In genomic region chr11:70423523-70424505, GRCh38 we compare ENCODE assay signal across 8 cellular contexts. TPM values are rescaled to one million over a fixed set of nuclear protein-coding genes. Genes with fewer than 3 reads are reported as not detected.
DNase-seq lines count a peak whose midpoint lies in the region; ATAC-seq, FAIRE-seq and TF ChIP-seq lines count a peak whose summit lies in the region.

No MANE protein-coding gene starts in this region.

- no peak overlapping the region for H3K4me3 Mint-ChIP-seq in activated naive CD8-positive, alpha-beta T cell treated with anti-CD3 and anti-CD28 coated beads, Interleukin-2, amount 50 U/mL, for 24 hours
- H3K4me3 Mint-ChIP-seq in neural progenitor cell, result no peak overlapping the region

- H3K4me1 ChIP-seq in IMR-90 (ENCODE audit: control insufficient read depth, insufficient read depth, low read length) (peaks cover 7% of the 10 kb centered on the region; the same call in 1 of the 2 replicates), neural progenitor cell (no peaks in the 10 kb centered on the region)

- H3K9me3 Mint-ChIP-seq in activated naive CD8-positive, alpha-beta T cell treated with anti-CD3 and anti-CD28 coated beads, Interleukin-2, amount 50 U/mL, for 24 hours, result no peaks in the 10 kb centered on the region
- no peaks in the 10 kb centered on the region for H3K9me3 Mint-ChIP-seq in neural progenitor cell

- no peak overlapping the region for H2BK15ac ChIP-seq in IMR-90 (ENCODE audit: low read depth, low read length)

- H3K4me2 ChIP-seq in IMR-90 (ENCODE audit: low read depth, low read length), result no peak overlapping the region
- H3K4me2 ChIP-seq in neural progenitor cell, result no peak overlapping the region

- FAIRE-seq in GM12891 (lab: Jason Lieb, UNC), result peak; percentile 90

- dilution Hi-C loops in IMR-90 (cut with HindIII; ENCODE audit: low sequenced_read_pairs, unreplicated experiment), result no loop called here

- TF ChIP-seq POLR2A in GM12891 (IDR thresholded peaks at IDR 0.05; ENCODE audit: low read depth, low read length) (no peak), IMR-90 (IDR thresholded peaks at IDR 0.05; ENCODE audit: low read depth, low read length) (no peak)

- ATAC-seq in IMR-90 (ENCODE audit: low read depth) (peak; percentile 88), HG02840 (IDR thresholded peaks at IDR 0.05; ENCODE audit: low FRiP score, unreplicated experiment) (no peak), HG02623 (IDR thresholded peaks at IDR 0.05; ENCODE audit: unreplicated experiment) (no peak)
- ATAC-seq in activated naive CD8-positive, alpha-beta T cell treated with anti-CD3 and anti-CD28 coated beads, Interleukin-2, amount 50 U/mL, for 24 hours, result peak; percentile 75

- peaks cover 25% of the 10 kb centered on the region for H3K9me1 ChIP-seq in IMR-90 (ENCODE audit: insufficient read depth, low read length)

- peak overlapping the region; percentile 84 for H3K27ac Mint-ChIP-seq in activated naive CD8-positive, alpha-beta T cell treated with anti-CD3 and anti-CD28 coated beads, Interleukin-2, amount 50 U/mL, for 24 hours
- no peak overlapping the region for H3K27ac Mint-ChIP-seq in neural progenitor cell

- no peak overlapping the region for H3K9ac ChIP-seq in IMR-90 (ENCODE audit: low read depth, low read length)
- H3K9ac ChIP-seq in neural progenitor cell, result no peak overlapping the region

- no TSS peak for BruUV-seq in IMR-90 (replicated peaks; lab: Mats Ljungman, UMichigan)

- H3K4me3 ChIP-seq in IMR-90 (ENCODE audit: insufficient read depth, low read depth, low read length) (no peak overlapping the region), neural progenitor cell (no peak overlapping the region)

- no peaks in the 10 kb centered on the region for H3F3A ChIP-seq in neural progenitor cell (ENCODE audit: low read depth)

- H3K23ac ChIP-seq in IMR-90 (ENCODE audit: low read depth, low read length), result no peak overlapping the region

- H2AK9ac ChIP-seq in IMR-90 (replicated peaks; ENCODE audit: low read depth, low read length, poor library complexity), result no peak overlapping the region

- peak overlapping the region; percentile 16; the same call in 1 of the 2 replicates for H2AK5ac ChIP-seq in IMR-90 (ENCODE audit: low read depth, low read length)

- DNase-seq in GM12891 (ENCODE audit: insufficient read length, low spot score) (peak; percentile 71), IMR-90 (peak; percentile 91), neural progenitor cell (ENCODE audit: low spot score) (peak; percentile 23), NAMALWA (ENCODE audit: low spot score) (no peak), HuH-7.5 (ENCODE audit: low spot score) (no peak)
- DNase-seq in activated naive CD8-positive, alpha-beta T cell treated with anti-CD3 and anti-CD28 coated beads, Interleukin-2, amount 50 U/mL, for 24 hours, result peak; percentile 58

- H4K20me1 ChIP-seq in IMR-90 (ENCODE audit: insufficient read depth, low read length), result peaks cover 71% of the 10 kb centered on the region
- H4K20me1 ChIP-seq in neural progenitor cell (ENCODE audit: low read depth), result peaks cover 2% of the 10 kb centered on the region

- H3K27me3 ChIP-seq in IMR-90 (ENCODE audit: control insufficient read depth, insufficient read depth, low read length), result no peaks in the 10 kb centered on the region
- no peaks in the 10 kb centered on the region for H3K27me3 ChIP-seq in neural progenitor cell

- peaks cover 28% of the 10 kb centered on the region for H3K36me3 Mint-ChIP-seq in activated naive CD8-positive, alpha-beta T cell treated with anti-CD3 and anti-CD28 coated beads, Interleukin-2, amount 50 U/mL, for 24 hours (ENCODE audit: low read depth)
- peaks cover 24% of the 10 kb centered on the region for H3K36me3 Mint-ChIP-seq in neural progenitor cell

- H3K56ac ChIP-seq in IMR-90 (ENCODE audit: extremely low read depth, insufficient read depth, low read length), result no peak overlapping the region

- H3K9me3 ChIP-seq in IMR-90 (ENCODE audit: control insufficient read depth, insufficient read depth, low read length) (no peaks in the 10 kb centered on the region), neural progenitor cell (ENCODE audit: low read depth) (no peaks in the 10 kb centered on the region)

- in situ Hi-C loops in IMR-90 (cut with MboI; ENCODE audit: low sequenced_read_pairs), result no loop called here

- CTCF ChIA-PET in IMR-90 (lab: Yijun Ruan, JAX), result no interaction called here

- POLR2A ChIA-PET in IMR-90 (lab: Charles Lee; ENCODE audit: unreplicated experiment), result interaction anchor here (0.6 kb wide), 1 partner anchor 23 kb away, joined by 3 read pairs; no protein-coding TSS in a partner anchor

- H3K14ac ChIP-seq in IMR-90 (replicated peaks; ENCODE audit: low read depth, low read length), result no peak overlapping the region

- no peak overlapping the region for H4K8ac ChIP-seq in IMR-90 (ENCODE audit: low read depth in 2 of 2, low read length in 2 of 2)

- peaks cover 24 to 73% of the 10 kb centered on the region in 2 experiments for H3K79me1 ChIP-seq in IMR-90 (ENCODE audit: low read depth in 1 of 2, low read length in 2 of 2)

- no peak overlapping the region for H2BK20ac ChIP-seq in IMR-90 (ENCODE audit: low read depth, low read length)

- no peak for TF ChIP-seq CTCF in IMR-90 (conservative IDR thresholded peaks at IDR 0.05; ENCODE audit: low read depth, low read length)
- no peak for TF ChIP-seq CTCF in neural progenitor cell (IDR thresholded peaks at IDR 0.05)

- H3K4me1 Mint-ChIP-seq in activated naive CD8-positive, alpha-beta T cell treated with anti-CD3 and anti-CD28 coated beads, Interleukin-2, amount 50 U/mL, for 24 hours, result peaks cover 9% of the 10 kb centered on the region
- no peaks in the 10 kb centered on the region for H3K4me1 Mint-ChIP-seq in neural progenitor cell

- H4K5ac ChIP-seq in IMR-90 (ENCODE audit: low read depth, low read length), result no peak overlapping the region

- H3K27ac ChIP-seq in IMR-90 (ENCODE audit: insufficient read depth, low read length) (no peak overlapping the region), neural progenitor cell (no peak overlapping the region)

- no peak overlapping the region for H2BK5ac ChIP-seq in IMR-90 (ENCODE audit: low read depth, low read length, poor library complexity, severe bottlenecking)

- intact Hi-C loops in IMR-90 (cut with micrococcal nuclease), result no loop called here

- 65% methylated on average over 15 of the region's 34 CpGs; no CpG with 5 or more reads in 1 of the 2 experiments for WGBS in IMR-90 (ENCODE audit: extremely low coverage in 2 of 2, insufficient read length in 1 of 2), 2 experiments

- peaks cover 76% of the 10 kb centered on the region for H3K36me3 ChIP-seq in IMR-90 (ENCODE audit: control insufficient read depth, insufficient read depth, low read length)
- no peaks in the 10 kb centered on the region for H3K36me3 ChIP-seq in neural progenitor cell

- H2AFZ ChIP-seq in IMR-90 (replicated peaks; ENCODE audit: low read length, poor library complexity), result peak overlapping the region; percentile 27
- no peak overlapping the region for H2AFZ ChIP-seq in neural progenitor cell (replicated peaks)

- no peak overlapping the region for H3K4ac ChIP-seq in IMR-90 (ENCODE audit: low read depth, low read length)

- peaks cover 13% of the 10 kb centered on the region for H3K27me3 Mint-ChIP-seq in activated naive CD8-positive, alpha-beta T cell treated with anti-CD3 and anti-CD28 coated beads, Interleukin-2, amount 50 U/mL, for 24 hours
- peaks cover 4% of the 10 kb centered on the region for H3K27me3 Mint-ChIP-seq in neural progenitor cell (ENCODE audit: insufficient read depth, low read depth)

- no peaks in the 10 kb centered on the region for H3K79me2 ChIP-seq in neural progenitor cell (ENCODE audit: low read depth)

- H2BK120ac ChIP-seq in IMR-90 (ENCODE audit: low read depth, low read length), result no peak overlapping the region

- H4K91ac ChIP-seq in IMR-90 (ENCODE audit: insufficient read depth, low read depth, low read length), result no peak overlapping the region

- no peak for TF ChIP-seq RAD21 in IMR-90 (IDR thresholded peaks at IDR 0.05; ENCODE audit: low read length)

- H3K18ac ChIP-seq in IMR-90 (ENCODE audit: low read depth, low read length), result no peak overlapping the region

TF ChIP-seq in GM12891, 5 proteins besides CTCF, POLR2A, EP300 and RAD21:
- TF ChIP-seq POU2F2 (IDR thresholded peaks at IDR 0.05; ENCODE audit: low read depth, low read length), result peak; percentile 57; the same call in 1 of the 2 replicates
- TF ChIP-seq POLR2AphosphoS5 (IDR thresholded peaks at IDR 0.05; ENCODE audit: low read depth, low read length), result 0 out of 2 replicates have a peak, but pooled peaks have one; percentile 29
- no peak for TF ChIP-seq TAF1 (IDR thresholded peaks at IDR 0.05; ENCODE audit: low read depth, low read length)
TF ChIP-seq in GM12891: peak in this region for 2.

TF ChIP-seq in IMR-90, 13 proteins besides CTCF, POLR2A, EP300 and RAD21 (continues in another document):
- TF ChIP-seq CEBPB (IDR thresholded peaks at IDR 0.05; ENCODE audit: low read depth, low read length) (no peak), BHLHE40 (IDR thresholded peaks at IDR 0.05; ENCODE audit: low read depth, low read length) (peak; percentile 100), MAFK (IDR thresholded peaks at IDR 0.05; ENCODE audit: low read depth, low read length) (peak; percentile 50; the same call in 1 of the 2 replicates), FOS (IDR thresholded peaks at IDR 0.05; ENCODE audit: low read depth, low read length) (peak; percentile 66), USF2 (IDR thresholded peaks at IDR 0.05; ENCODE audit: low read depth, low read length) (peak; percentile 90), MXI1 (IDR thresholded peaks at IDR 0.05; ENCODE audit: borderline replicate concordance, low read depth, low read length) (peak; percentile 37; the same call in 1 of the 2 replicates)

RNA-seq across cellular contexts. Expression of gene CTTN, which starts 25.5 kb away (rescaled TPM):
- polyA plus RNA-seq in GM12891 (2012; ENCODE audit: low read depth, missing spikeins), result 27.9 TPM
- 287 and 341 TPM in 2 replicates for total RNA-seq in IMR-90 (2012; rRNA removed)
- polyA plus RNA-seq in IMR-90 (2012; rRNA removed), result 278 and 296 TPM in 2 replicates
- 121 and 139 TPM in 2 replicates for polyA plus RNA-seq in IMR-90 (2012; cell fraction: cytosol; rRNA removed)
- 1,027 and 1,310 TPM in 2 replicates for polyA plus RNA-seq in IMR-90 (2012; cell fraction: nucleus; rRNA removed; ENCODE audit: low replicate concordance)
- 200 and 239 TPM in 2 replicates for total RNA-seq in neural progenitor cell (ENCODE audit: low replicate concordance)

Comparison
In these comparisons a context has a peak if more than half of its experiments do, and no peak if none do; other contexts are left out.
1. DNase-seq: peak in GM12891 (single experiment), IMR-90 (single experiment), activated naive CD8-positive, alpha-beta T cell treated with anti-CD3 and anti-CD28 coated beads, Interleukin-2, amount 50 U/mL, for 24 hours (single experiment) and neural progenitor cell (single experiment); none in NAMALWA (single experiment) and HuH-7.5 (single experiment).
2. ATAC-seq: peak in IMR-90 (single experiment) and activated naive CD8-positive, alpha-beta T cell treated with anti-CD3 and anti-CD28 coated beads, Interleukin-2, amount 50 U/mL, for 24 hours (single experiment); none in HG02840 (single experiment) and HG02623 (single experiment).